ENCODE assay signal across 1 cellular context in the genomic region with DNA sequence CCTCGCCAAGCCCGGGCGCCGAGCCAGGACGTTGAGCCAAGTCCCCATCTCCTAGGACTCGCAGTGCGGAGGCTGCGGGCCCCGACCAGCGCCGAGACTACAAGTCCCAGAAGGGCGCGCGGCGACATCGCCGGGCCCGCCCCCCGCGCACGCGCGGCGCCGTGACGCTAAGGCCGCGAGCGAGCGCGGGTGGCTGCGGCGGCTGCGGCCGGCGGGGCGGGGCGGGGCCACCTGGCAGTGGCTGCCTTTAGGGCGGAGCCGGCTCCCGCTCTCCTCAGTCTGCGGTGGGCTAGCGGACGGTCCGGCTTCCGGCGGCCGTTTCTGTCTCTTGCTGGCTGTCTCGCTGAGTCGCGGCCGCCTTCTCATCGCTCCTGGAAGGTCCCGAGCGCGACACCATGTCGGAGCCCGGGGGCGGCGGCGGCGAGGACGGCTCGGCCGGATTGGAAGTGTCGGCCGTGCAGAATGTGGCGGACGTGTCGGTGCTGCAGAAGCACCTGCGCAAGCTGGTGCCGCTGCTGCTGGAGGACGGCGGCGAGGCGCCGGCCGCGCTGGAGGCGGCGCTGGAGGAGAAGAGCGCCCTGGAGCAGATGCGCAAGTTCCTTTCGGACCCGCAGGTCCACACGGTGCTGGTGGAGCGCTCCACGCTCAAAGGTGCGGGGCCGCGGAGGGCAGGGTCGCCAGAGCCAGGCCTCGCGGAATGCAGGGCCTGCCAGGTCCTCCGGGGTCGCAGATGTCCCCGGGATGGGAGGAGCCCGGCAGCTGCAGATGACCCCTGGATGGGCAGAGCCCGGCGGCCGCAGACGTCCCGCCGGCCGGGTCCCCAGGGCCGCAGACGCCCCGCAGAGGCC.
TF ChIP-seq lines count a peak whose summit lies in the region.

A gene (plus strand): TSS at position 277 of the 848 bp plus-strand sequence. CDS start 119 bp downstream, at position 396.

TF ChIP-seq in K562, 482 proteins besides CTCF, POLR2A, EP300 and RAD21 (continued from another document and continues in another):
- TF ChIP-seq, protein P1, sequence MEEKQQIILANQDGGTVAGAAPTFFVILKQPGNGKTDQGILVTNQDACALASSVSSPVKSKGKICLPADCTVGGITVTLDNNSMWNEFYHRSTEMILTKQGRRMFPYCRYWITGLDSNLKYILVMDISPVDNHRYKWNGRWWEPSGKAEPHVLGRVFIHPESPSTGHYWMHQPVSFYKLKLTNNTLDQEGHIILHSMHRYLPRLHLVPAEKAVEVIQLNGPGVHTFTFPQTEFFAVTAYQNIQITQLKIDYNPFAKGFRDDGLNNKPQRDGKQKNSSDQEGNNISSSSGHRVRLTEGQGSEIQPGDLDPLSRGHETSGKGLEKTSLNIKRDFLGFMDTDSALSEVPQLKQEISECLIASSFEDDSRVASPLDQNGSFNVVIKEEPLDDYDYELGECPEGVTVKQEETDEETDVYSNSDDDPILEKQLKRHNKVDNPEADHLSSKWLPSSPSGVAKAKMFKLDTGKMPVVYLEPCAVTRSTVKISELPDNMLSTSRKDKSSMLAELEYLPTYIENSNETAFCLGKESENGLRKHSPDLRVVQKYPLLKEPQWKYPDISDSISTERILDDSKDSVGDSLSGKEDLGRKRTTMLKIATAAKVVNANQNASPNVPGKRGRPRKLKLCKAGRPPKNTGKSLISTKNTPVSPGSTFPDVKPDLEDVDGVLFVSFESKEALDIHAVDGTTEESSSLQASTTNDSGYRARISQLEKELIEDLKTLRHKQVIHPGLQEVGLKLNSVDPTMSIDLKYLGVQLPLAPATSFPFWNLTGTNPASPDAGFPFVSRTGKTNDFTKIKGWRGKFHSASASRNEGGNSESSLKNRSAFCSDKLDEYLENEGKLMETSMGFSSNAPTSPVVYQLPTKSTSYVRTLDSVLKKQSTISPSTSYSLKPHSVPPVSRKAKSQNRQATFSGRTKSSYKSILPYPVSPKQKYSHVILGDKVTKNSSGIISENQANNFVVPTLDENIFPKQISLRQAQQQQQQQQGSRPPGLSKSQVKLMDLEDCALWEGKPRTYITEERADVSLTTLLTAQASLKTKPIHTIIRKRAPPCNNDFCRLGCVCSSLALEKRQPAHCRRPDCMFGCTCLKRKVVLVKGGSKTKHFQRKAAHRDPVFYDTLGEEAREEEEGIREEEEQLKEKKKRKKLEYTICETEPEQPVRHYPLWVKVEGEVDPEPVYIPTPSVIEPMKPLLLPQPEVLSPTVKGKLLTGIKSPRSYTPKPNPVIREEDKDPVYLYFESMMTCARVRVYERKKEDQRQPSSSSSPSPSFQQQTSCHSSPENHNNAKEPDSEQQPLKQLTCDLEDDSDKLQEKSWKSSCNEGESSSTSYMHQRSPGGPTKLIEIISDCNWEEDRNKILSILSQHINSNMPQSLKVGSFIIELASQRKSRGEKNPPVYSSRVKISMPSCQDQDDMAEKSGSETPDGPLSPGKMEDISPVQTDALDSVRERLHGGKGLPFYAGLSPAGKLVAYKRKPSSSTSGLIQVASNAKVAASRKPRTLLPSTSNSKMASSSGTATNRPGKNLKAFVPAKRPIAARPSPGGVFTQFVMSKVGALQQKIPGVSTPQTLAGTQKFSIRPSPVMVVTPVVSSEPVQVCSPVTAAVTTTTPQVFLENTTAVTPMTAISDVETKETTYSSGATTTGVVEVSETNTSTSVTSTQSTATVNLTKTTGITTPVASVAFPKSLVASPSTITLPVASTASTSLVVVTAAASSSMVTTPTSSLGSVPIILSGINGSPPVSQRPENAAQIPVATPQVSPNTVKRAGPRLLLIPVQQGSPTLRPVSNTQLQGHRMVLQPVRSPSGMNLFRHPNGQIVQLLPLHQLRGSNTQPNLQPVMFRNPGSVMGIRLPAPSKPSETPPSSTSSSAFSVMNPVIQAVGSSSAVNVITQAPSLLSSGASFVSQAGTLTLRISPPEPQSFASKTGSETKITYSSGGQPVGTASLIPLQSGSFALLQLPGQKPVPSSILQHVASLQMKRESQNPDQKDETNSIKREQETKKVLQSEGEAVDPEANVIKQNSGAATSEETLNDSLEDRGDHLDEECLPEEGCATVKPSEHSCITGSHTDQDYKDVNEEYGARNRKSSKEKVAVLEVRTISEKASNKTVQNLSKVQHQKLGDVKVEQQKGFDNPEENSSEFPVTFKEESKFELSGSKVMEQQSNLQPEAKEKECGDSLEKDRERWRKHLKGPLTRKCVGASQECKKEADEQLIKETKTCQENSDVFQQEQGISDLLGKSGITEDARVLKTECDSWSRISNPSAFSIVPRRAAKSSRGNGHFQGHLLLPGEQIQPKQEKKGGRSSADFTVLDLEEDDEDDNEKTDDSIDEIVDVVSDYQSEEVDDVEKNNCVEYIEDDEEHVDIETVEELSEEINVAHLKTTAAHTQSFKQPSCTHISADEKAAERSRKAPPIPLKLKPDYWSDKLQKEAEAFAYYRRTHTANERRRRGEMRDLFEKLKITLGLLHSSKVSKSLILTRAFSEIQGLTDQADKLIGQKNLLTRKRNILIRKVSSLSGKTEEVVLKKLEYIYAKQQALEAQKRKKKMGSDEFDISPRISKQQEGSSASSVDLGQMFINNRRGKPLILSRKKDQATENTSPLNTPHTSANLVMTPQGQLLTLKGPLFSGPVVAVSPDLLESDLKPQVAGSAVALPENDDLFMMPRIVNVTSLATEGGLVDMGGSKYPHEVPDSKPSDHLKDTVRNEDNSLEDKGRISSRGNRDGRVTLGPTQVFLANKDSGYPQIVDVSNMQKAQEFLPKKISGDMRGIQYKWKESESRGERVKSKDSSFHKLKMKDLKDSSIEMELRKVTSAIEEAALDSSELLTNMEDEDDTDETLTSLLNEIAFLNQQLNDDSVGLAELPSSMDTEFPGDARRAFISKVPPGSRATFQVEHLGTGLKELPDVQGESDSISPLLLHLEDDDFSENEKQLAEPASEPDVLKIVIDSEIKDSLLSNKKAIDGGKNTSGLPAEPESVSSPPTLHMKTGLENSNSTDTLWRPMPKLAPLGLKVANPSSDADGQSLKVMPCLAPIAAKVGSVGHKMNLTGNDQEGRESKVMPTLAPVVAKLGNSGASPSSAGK (IDR thresholded peaks at IDR 0.05), result no peak
- peak; percentile 12; the same call in 1 of the 2 replicates for TF ChIP-seq TAF7 (tag; IDR thresholded peaks at IDR 0.05)
- no peak for TF ChIP-seq MYBL2 (IDR thresholded peaks at IDR 0.05; ENCODE audit: low read depth)
- TF ChIP-seq MYBL2 (CRISPR knock-in tag; IDR thresholded peaks at IDR 0.05; ENCODE audit: borderline replicate concordance), result no peak
- TF ChIP-seq MED1 (CRISPR knock-in tag; IDR thresholded peaks at IDR 0.05; ENCODE audit: borderline replicate concordance), result no peak
- peak; percentile 77; the same call in 1 of the 2 replicates for TF ChIP-seq PHF8 (IDR thresholded peaks at IDR 0.05; ENCODE audit: borderline replicate concordance, low read length)
- TF ChIP-seq, protein P2, sequence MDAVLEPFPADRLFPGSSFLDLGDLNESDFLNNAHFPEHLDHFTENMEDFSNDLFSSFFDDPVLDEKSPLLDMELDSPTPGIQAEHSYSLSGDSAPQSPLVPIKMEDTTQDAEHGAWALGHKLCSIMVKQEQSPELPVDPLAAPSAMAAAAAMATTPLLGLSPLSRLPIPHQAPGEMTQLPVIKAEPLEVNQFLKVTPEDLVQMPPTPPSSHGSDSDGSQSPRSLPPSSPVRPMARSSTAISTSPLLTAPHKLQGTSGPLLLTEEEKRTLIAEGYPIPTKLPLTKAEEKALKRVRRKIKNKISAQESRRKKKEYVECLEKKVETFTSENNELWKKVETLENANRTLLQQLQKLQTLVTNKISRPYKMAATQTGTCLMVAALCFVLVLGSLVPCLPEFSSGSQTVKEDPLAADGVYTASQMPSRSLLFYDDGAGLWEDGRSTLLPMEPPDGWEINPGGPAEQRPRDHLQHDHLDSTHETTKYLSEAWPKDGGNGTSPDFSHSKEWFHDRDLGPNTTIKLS (IDR thresholded peaks at IDR 0.05; ENCODE audit: borderline replicate concordance, low read depth), result peak; percentile 19; the same call in 1 of the 2 replicates
- TF ChIP-seq BRD4 (IDR thresholded peaks at IDR 0.05), result no peak
- TF ChIP-seq NR1H2 (CRISPR knock-in tag; IDR thresholded peaks at IDR 0.05), result no peak
- no peak for TF ChIP-seq MXI1 (IDR thresholded peaks at IDR 0.05; ENCODE audit: low read depth, low read length)
- TF ChIP-seq, protein P3, sequence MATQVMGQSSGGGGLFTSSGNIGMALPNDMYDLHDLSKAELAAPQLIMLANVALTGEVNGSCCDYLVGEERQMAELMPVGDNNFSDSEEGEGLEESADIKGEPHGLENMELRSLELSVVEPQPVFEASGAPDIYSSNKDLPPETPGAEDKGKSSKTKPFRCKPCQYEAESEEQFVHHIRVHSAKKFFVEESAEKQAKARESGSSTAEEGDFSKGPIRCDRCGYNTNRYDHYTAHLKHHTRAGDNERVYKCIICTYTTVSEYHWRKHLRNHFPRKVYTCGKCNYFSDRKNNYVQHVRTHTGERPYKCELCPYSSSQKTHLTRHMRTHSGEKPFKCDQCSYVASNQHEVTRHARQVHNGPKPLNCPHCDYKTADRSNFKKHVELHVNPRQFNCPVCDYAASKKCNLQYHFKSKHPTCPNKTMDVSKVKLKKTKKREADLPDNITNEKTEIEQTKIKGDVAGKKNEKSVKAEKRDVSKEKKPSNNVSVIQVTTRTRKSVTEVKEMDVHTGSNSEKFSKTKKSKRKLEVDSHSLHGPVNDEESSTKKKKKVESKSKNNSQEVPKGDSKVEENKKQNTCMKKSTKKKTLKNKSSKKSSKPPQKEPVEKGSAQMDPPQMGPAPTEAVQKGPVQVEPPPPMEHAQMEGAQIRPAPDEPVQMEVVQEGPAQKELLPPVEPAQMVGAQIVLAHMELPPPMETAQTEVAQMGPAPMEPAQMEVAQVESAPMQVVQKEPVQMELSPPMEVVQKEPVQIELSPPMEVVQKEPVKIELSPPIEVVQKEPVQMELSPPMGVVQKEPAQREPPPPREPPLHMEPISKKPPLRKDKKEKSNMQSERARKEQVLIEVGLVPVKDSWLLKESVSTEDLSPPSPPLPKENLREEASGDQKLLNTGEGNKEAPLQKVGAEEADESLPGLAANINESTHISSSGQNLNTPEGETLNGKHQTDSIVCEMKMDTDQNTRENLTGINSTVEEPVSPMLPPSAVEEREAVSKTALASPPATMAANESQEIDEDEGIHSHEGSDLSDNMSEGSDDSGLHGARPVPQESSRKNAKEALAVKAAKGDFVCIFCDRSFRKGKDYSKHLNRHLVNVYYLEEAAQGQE (CRISPR knock-in tag; IDR thresholded peaks at IDR 0.05; ENCODE audit: low read depth), result no peak
- TF ChIP-seq, protein P4, sequence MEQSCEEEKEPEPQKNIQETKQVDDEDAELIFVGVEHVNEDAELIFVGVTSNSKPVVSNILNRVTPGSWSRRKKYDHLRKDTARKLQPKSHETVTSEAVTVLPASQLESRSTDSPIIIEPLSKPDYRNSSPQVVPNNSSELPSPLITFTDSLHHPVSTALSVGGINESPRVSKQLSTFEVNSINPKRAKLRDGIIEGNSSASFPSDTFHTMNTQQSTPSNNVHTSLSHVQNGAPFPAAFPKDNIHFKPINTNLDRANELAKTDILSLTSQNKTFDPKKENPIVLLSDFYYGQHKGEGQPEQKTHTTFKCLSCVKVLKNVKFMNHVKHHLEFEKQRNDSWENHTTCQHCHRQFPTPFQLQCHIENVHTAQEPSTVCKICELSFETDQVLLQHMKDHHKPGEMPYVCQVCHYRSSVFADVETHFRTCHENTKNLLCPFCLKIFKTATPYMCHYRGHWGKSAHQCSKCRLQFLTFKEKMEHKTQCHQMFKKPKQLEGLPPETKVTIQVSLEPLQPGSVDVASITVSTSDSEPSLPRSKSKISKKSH (CRISPR knock-in tag; IDR thresholded peaks at IDR 0.05), result no peak
- TF ChIP-seq ATF7 (IDR thresholded peaks at IDR 0.05), result 0 out of 2 replicates have a peak, but pooled peaks have one; percentile 20
- no peak for TF ChIP-seq NCOA6 (IDR thresholded peaks at IDR 0.05)
- TF ChIP-seq ZKSCAN8 (CRISPR knock-in tag; IDR thresholded peaks at IDR 0.05), result no peak
- TF ChIP-seq SMARCC2 (IDR thresholded peaks at IDR 0.05; ENCODE audit: low read depth), result no peak
- TF ChIP-seq PURB (CRISPR knock-in tag; IDR thresholded peaks at IDR 0.05; ENCODE audit: low read depth), result no peak
- no peak for TF ChIP-seq ELF2 (CRISPR knock-in tag; IDR thresholded peaks at IDR 0.05)
- no peak for TF ChIP-seq DNMT1 (IDR thresholded peaks at IDR 0.05)
- TF ChIP-seq RBM17 (IDR thresholded peaks at IDR 0.05; ENCODE audit: borderline replicate concordance, low read depth, low read length), result no peak
- TF ChIP-seq, protein P5, sequence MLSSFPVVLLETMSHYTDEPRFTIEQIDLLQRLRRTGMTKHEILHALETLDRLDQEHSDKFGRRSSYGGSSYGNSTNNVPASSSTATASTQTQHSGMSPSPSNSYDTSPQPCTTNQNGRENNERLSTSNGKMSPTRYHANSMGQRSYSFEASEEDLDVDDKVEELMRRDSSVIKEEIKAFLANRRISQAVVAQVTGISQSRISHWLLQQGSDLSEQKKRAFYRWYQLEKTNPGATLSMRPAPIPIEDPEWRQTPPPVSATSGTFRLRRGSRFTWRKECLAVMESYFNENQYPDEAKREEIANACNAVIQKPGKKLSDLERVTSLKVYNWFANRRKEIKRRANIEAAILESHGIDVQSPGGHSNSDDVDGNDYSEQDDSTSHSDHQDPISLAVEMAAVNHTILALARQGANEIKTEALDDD (IDR thresholded peaks at IDR 0.05), result no peak
- TF ChIP-seq MECOM (CRISPR knock-in tag; IDR thresholded peaks at IDR 0.05), result no peak
- TF ChIP-seq, protein P6, sequence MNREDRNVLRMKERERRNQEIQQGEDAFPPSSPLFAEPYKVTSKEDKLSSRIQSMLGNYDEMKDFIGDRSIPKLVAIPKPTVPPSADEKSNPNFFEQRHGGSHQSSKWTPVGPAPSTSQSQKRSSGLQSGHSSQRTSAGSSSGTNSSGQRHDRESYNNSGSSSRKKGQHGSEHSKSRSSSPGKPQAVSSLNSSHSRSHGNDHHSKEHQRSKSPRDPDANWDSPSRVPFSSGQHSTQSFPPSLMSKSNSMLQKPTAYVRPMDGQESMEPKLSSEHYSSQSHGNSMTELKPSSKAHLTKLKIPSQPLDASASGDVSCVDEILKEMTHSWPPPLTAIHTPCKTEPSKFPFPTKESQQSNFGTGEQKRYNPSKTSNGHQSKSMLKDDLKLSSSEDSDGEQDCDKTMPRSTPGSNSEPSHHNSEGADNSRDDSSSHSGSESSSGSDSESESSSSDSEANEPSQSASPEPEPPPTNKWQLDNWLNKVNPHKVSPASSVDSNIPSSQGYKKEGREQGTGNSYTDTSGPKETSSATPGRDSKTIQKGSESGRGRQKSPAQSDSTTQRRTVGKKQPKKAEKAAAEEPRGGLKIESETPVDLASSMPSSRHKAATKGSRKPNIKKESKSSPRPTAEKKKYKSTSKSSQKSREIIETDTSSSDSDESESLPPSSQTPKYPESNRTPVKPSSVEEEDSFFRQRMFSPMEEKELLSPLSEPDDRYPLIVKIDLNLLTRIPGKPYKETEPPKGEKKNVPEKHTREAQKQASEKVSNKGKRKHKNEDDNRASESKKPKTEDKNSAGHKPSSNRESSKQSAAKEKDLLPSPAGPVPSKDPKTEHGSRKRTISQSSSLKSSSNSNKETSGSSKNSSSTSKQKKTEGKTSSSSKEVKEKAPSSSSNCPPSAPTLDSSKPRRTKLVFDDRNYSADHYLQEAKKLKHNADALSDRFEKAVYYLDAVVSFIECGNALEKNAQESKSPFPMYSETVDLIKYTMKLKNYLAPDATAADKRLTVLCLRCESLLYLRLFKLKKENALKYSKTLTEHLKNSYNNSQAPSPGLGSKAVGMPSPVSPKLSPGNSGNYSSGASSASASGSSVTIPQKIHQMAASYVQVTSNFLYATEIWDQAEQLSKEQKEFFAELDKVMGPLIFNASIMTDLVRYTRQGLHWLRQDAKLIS (CRISPR knock-in tag; IDR thresholded peaks at IDR 0.05), result peak; percentile 72
- TF ChIP-seq, protein P7, sequence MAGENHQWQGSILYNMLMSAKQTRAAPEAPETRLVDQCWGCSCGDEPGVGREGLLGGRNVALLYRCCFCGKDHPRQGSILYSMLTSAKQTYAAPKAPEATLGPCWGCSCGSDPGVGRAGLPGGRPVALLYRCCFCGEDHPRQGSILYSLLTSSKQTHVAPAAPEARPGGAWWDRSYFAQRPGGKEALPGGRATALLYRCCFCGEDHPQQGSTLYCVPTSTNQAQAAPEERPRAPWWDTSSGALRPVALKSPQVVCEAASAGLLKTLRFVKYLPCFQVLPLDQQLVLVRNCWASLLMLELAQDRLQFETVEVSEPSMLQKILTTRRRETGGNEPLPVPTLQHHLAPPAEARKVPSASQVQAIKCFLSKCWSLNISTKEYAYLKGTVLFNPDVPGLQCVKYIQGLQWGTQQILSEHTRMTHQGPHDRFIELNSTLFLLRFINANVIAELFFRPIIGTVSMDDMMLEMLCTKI (IDR thresholded peaks at IDR 0.05; ENCODE audit: partially characterized antibody), result no peak
- TF ChIP-seq RB1 (IDR thresholded peaks at IDR 0.05; ENCODE audit: low read depth), result peak; percentile 56; the same call in 1 of the 2 replicates
